17 cellular contexts compared by ENCODE assay signal in genomic region chr1:178502330-178502714, GRCh38. TPM values are rescaled to one million over a fixed set of nuclear protein-coding genes. Genes with fewer than 3 reads are reported as not detected.
A peak's percentile ranks its signal among the peaks of the same experiment; 100 is the strongest.
DNase-seq lines count a peak whose midpoint lies in the region; ATAC-seq and TF ChIP-seq lines count a peak whose summit lies in the region.
"Had no signal": no experiment of that assay in that cellular context is flagged by ENCODE, and none has a peak within 500 bp of the region (broad histone marks: within the 10 kb centered on the region; RNA-seq: fewer than 3 reads in every experiment).

No MANE protein-coding gene starts in this region.

- H3K4me3 ChIP-seq in testis = no peak overlapping the region
- H3K4me3 ChIP-seq: BLaER1 treated with 17β-estradiol and CSF1 and Interleukin-3, amounts not matched to agents 10 nM and 100 nM; HAP-1 had no signal

- no peak for TF ChIP-seq CTCF in natural killer cell (IDR thresholded peaks at IDR 0.05)
- TF ChIP-seq CTCF in testis (IDR thresholded peaks at IDR 0.05) = no peak

- H3K27me3 Mint-ChIP-seq in natural killer cell treated with Interleukin-12 subunit alpha and Interleukin-12 subunit beta and Interleukin-15 and Interleukin-18, amount 100 ng/mL, for 72 hours = no peaks in the 10 kb centered on the region
- peaks cover 3 to 8% of the 10 kb centered on the region in 2 donors for H3K27me3 Mint-ChIP-seq in natural killer cell (ENCODE audit: low read depth in 2 of 2)

- H3K9me3 Mint-ChIP-seq in natural killer cell treated with Interleukin-12 subunit alpha and Interleukin-12 subunit beta and Interleukin-15 and Interleukin-18, amount 100 ng/mL, for 72 hours = no peaks in the 10 kb centered on the region
- H3K9me3 Mint-ChIP-seq in natural killer cell = no peaks in the 10 kb centered on the region
- H3K9me3 Mint-ChIP-seq: CD4-positive, alpha-beta memory T cell; HFFc6 had no signal

- no peaks in the 10 kb centered on the region for H3K36me3 ChIP-seq in testis (ENCODE audit: low read depth, missing control alignments)
- H3K36me3 ChIP-seq: BE2C; BLaER1 treated with 17β-estradiol and CSF1 and Interleukin-3, amounts not matched to agents 10 nM and 100 nM; HAP-1 had no signal

- peak; percentile 30 for DNase-seq in activated CD8-positive, alpha-beta memory T cell treated with anti-CD3 and anti-CD28 coated beads for 24 hours
- no peak for DNase-seq in activated CD8-positive, alpha-beta memory T cell treated with anti-CD3 and anti-CD28 coated beads, Interleukin-2, amount 50 U/mL, for 48 hours
- DNase-seq in natural killer cell treated with Interleukin-12 subunit alpha and Interleukin-12 subunit beta and Interleukin-15 and Interleukin-18, amount 100 ng/mL, for 72 hours (ENCODE audit: low spot score) = peak; percentile 5
- DNase-seq in natural killer cell (no peak), testis (peak; percentile 9), ecto neural progenitor cell (ENCODE audit: low spot score) (no peak)
- DNase-seq: GF-D8 had no signal

- no peaks in the 10 kb centered on the region for H3K27me3 ChIP-seq in testis
- H3K27me3 ChIP-seq: BE2C; BLaER1 treated with 17β-estradiol and CSF1 and Interleukin-3, amounts not matched to agents 10 nM and 100 nM had no signal

- WGBS in testis, 2 donors = 93 to 98% methylated on average over 3 of the region's 3 CpGs

- ATAC-seq in natural killer cell treated with Interleukin-12 subunit alpha and Interleukin-12 subunit beta and Interleukin-15 and Interleukin-18, amount 100 ng/mL, for 72 hours = no peak
- ATAC-seq in natural killer cell = no peak

- intact Hi-C loops in natural killer cell (cut with micrococcal nuclease) (no loop called here), testis (cut with DNase I; ENCODE audit: low total_unique reads) (no loop called here)

- H3K4me3 Mint-ChIP-seq in natural killer cell treated with Interleukin-12 subunit alpha and Interleukin-12 subunit beta and Interleukin-15 and Interleukin-18, amount 100 ng/mL, for 72 hours = no peak overlapping the region
- H3K4me3 Mint-ChIP-seq in natural killer cell = no peak overlapping the region
- H3K4me3 Mint-ChIP-seq: CD4-positive, alpha-beta memory T cell; HFFc6 had no signal

- H3K27ac ChIP-seq in testis = no peak overlapping the region
- H3K27ac ChIP-seq: 22Rv1; BLaER1 treated with 17β-estradiol and CSF1 and Interleukin-3, amounts not matched to agents 10 nM and 100 nM had no signal

- H3K4me1 Mint-ChIP-seq in natural killer cell treated with Interleukin-12 subunit alpha and Interleukin-12 subunit beta and Interleukin-15 and Interleukin-18, amount 100 ng/mL, for 72 hours (ENCODE audit: low read depth in 2 of 2) = no peaks in the 10 kb centered on the region
- H3K4me1 Mint-ChIP-seq in natural killer cell = peaks cover 0 to 5% of the 10 kb centered on the region in 2 donors
- H3K4me1 Mint-ChIP-seq: CD4-positive, alpha-beta memory T cell had no signal

- no peaks in the 10 kb centered on the region for H3K9me3 ChIP-seq in testis
- H3K9me3 ChIP-seq: BE2C; BLaER1 treated with 17β-estradiol and CSF1 and Interleukin-3, amounts not matched to agents 10 nM and 100 nM; HAP-1 had no signal

- H3K27ac Mint-ChIP-seq in natural killer cell treated with Interleukin-12 subunit alpha and Interleukin-12 subunit beta and Interleukin-15 and Interleukin-18, amount 100 ng/mL, for 72 hours = no peak overlapping the region
- no peak overlapping the region for H3K27ac Mint-ChIP-seq in natural killer cell
- H3K27ac Mint-ChIP-seq: CD4-positive, alpha-beta memory T cell; HFFc6 had no signal

- H3K4me1 ChIP-seq in testis = no peaks in the 10 kb centered on the region
- H3K4me1 ChIP-seq: BE2C, HAP-1 had no signal

- TF ChIP-seq POLR2A in testis (IDR thresholded peaks at IDR 0.05) = no peak

- no peaks in the 10 kb centered on the region for H3K36me3 Mint-ChIP-seq in natural killer cell treated with Interleukin-12 subunit alpha and Interleukin-12 subunit beta and Interleukin-15 and Interleukin-18, amount 100 ng/mL, for 72 hours
- no peaks in the 10 kb centered on the region for H3K36me3 Mint-ChIP-seq in natural killer cell
- H3K36me3 Mint-ChIP-seq: CD4-positive, alpha-beta memory T cell had no signal

RNA-seq across cellular contexts. Expression of gene CLEC20A, which starts 5.6 kb away (rescaled TPM):
- not detected for total RNA-seq in natural killer cell treated with Interleukin-12 subunit alpha and Interleukin-12 subunit beta and Interleukin-15 and Interleukin-18, amount 100 ng/mL, for 72 hours
- not detected for total RNA-seq in natural killer cell
- total RNA-seq in testis = 1 to 10 TPM; 1.1 to 6.1 TPM
- polyA plus RNA-seq in testis (ENCODE audit: insufficient read depth, low read depth, low replicate concordance) = 7.5 TPM
- total RNA-seq: Calu3; CD4-positive, alpha-beta memory T cell; Daoy; G401; HFFc6 had no signal
- polyA plus RNA-seq: AG04450; CD4-positive, alpha-beta memory T cell had no signal

RNA-seq across cellular contexts. Expression of gene TEX35, which starts 10.6 kb away (rescaled TPM):
- not detected for total RNA-seq in natural killer cell treated with Interleukin-12 subunit alpha and Interleukin-12 subunit beta and Interleukin-15 and Interleukin-18, amount 100 ng/mL, for 72 hours
- not detected for total RNA-seq in natural killer cell
- 10 to 100 TPM; 32.1 to 69.9 TPM for total RNA-seq in testis
- 131 TPM for polyA plus RNA-seq in testis (ENCODE audit: insufficient read depth, low read depth, low replicate concordance)
- total RNA-seq: Calu3; CD4-positive, alpha-beta memory T cell; Daoy; G401 had no signal
- polyA plus RNA-seq: AG04450 had no signal

Comparison
In these comparisons a context has a peak if more than half of its experiments do, and no peak if none do; other contexts are left out.
1. DNase-seq: peak in activated CD8-positive, alpha-beta memory T cell treated with anti-CD3 and anti-CD28 coated beads for 24 hours (single experiment), natural killer cell treated with Interleukin-12 subunit alpha and Interleukin-12 subunit beta and Interleukin-15 and Interleukin-18, amount 100 ng/mL, for 72 hours (single experiment) and testis (single experiment); none in activated CD8-positive, alpha-beta memory T cell treated with anti-CD3 and anti-CD28 coated beads, Interleukin-2, amount 50 U/mL, for 48 hours (single experiment), natural killer cell (single experiment) and ecto neural progenitor cell (single experiment).
2. RNA of gene TEX35, which starts 10.6 kb away (total RNA-seq): 32.1 to 69.9 TPM in testis; not detected in natural killer cell treated with Interleukin-12 subunit alpha and Interleukin-12 subunit beta and Interleukin-15 and Interleukin-18, amount 100 ng/mL, for 72 hours and not detected in natural killer cell; every median in the first group is over 10 times any median in the second.